Comparison of ENCODE assay signal across 8 cellular contexts in genomic region chr20:53643031-53643832, GRCh38. TPM values are rescaled to one million over a fixed set of nuclear protein-coding genes. Genes with fewer than 3 reads are reported as not detected.
A peak's percentile ranks its signal among the peaks of the same experiment; 100 is the strongest.
DNase-seq lines count a peak whose midpoint lies in the region; ATAC-seq and TF ChIP-seq lines count a peak whose summit lies in the region.

No MANE protein-coding gene starts in this region.

- peak overlapping the region; percentile 75 for H3K9ac ChIP-seq in Loucy (ENCODE audit: low read depth, low read length, poor library complexity, severe bottlenecking)
- peak overlapping the region; percentile 17 to 43 (median 41) for H3K9ac ChIP-seq in subcutaneous abdominal adipose tissue (ENCODE audit: low read length in 5 of 5)

- no peaks in the 10 kb centered on the region for H3K9me3 ChIP-seq in Loucy (ENCODE audit: insufficient read depth, low read depth, low read length)
- no peaks in the 10 kb centered on the region for H3K9me3 ChIP-seq in effector memory CD4-positive, alpha-beta T cell (ENCODE audit: control insufficient read depth, low read length)
- no peaks in the 10 kb centered on the region for H3K9me3 ChIP-seq in subcutaneous abdominal adipose tissue (ENCODE audit: control insufficient read depth in 5 of 5, low read length in 5 of 5)

- H3K4me3 ChIP-seq in Loucy (ENCODE audit: low read length, poor library complexity, severe bottlenecking) (peak overlapping the region; percentile 62), subcutaneous abdominal adipose tissue (ENCODE audit: low read depth in 1 of 5, low read length in 5 of 5) (peak overlapping the region; percentile 39 to 51 (median 45))
- peak overlapping the region; percentile 23 for H3K4me3 ChIP-seq in effector memory CD4-positive, alpha-beta T cell (ENCODE audit: insufficient read depth, low read depth, low read length, poor library complexity, severe bottlenecking)

- H3K27ac Mint-ChIP-seq in activated CD4-positive, alpha-beta T cell treated with anti-CD3 and anti-CD28 coated beads, Interleukin-2, amount 10 ng/mL, durations not matched to agents 24 days and 14 days = peak overlapping the region; percentile 98
- peak overlapping the region; percentile 15 to 96 (median 91) for H3K27ac Mint-ChIP-seq in naive B cell

- H3K36me3 Mint-ChIP-seq in activated CD4-positive, alpha-beta T cell treated with anti-CD3 and anti-CD28 coated beads, Interleukin-2, amount 10 ng/mL, durations not matched to agents 24 days and 14 days (ENCODE audit: low read depth) = peaks cover 2% of the 10 kb centered on the region
- H3K36me3 Mint-ChIP-seq in naive B cell = no peaks in the 10 kb centered on the region

- peaks cover 37% of the 10 kb centered on the region for H3K4me1 Mint-ChIP-seq in activated CD4-positive, alpha-beta T cell treated with anti-CD3 and anti-CD28 coated beads, Interleukin-2, amount 10 ng/mL, durations not matched to agents 24 days and 14 days
- H3K4me1 Mint-ChIP-seq in naive B cell = peaks cover 33 to 51% (median 36%) of the 10 kb centered on the region in 3 donors

- H3K4me3 Mint-ChIP-seq in activated CD4-positive, alpha-beta T cell treated with anti-CD3 and anti-CD28 coated beads, Interleukin-2, amount 10 ng/mL, durations not matched to agents 24 days and 14 days = peak overlapping the region; percentile 81
- H3K4me3 Mint-ChIP-seq in naive B cell = peak overlapping the region; percentile 68 to 90 (median 83)

- H3K4me1 ChIP-seq in Loucy (ENCODE audit: insufficient read depth, low read length, poor library complexity, severe bottlenecking) = peaks cover 68% of the 10 kb centered on the region
- H3K4me1 ChIP-seq in effector memory CD4-positive, alpha-beta T cell (ENCODE audit: control insufficient read depth, insufficient read depth, low read length, poor library complexity, severe bottlenecking) = peaks cover 12% of the 10 kb centered on the region
- peaks cover 2 to 22% (median 21%) of the 10 kb centered on the region in 5 donors for H3K4me1 ChIP-seq in subcutaneous abdominal adipose tissue (ENCODE audit: control insufficient read depth in 5 of 5, insufficient read depth in 5 of 5, low read length in 5 of 5)

- intact Hi-C loops in activated CD4-positive, alpha-beta T cell treated with anti-CD3 and anti-CD28 coated beads, Interleukin-2, amount 10 ng/mL, durations not matched to agents 24 days and 14 days (cut with micrococcal nuclease) = loop anchor here (1.0 to 5.0 kb wide), 10 partner anchors 9 to 304 kb away; no protein-coding TSS in a partner anchor

- H3K4me2 ChIP-seq in Loucy (ENCODE audit: low read depth, low read length, poor library complexity, severe bottlenecking) = peak overlapping the region; percentile 75

- TF ChIP-seq CTCF in Loucy (conservative IDR thresholded peaks at IDR 0.05; ENCODE audit: low read length) = no peak

- ATAC-seq in GM21737 (IDR thresholded peaks at IDR 0.05; ENCODE audit: unreplicated experiment) (peak; percentile 95), naive B cell (ENCODE audit: low read depth in 2 of 2) (peak; percentile 93 to 97)

- no peaks in the 10 kb centered on the region for H3K27me3 ChIP-seq in Loucy (ENCODE audit: insufficient read depth, low read length, poor library complexity, severe bottlenecking)
- H3K27me3 ChIP-seq in effector memory CD4-positive, alpha-beta T cell (replicated peaks; ENCODE audit: control insufficient read depth, insufficient read depth, low read length, poor library complexity, severe bottlenecking) = no peaks in the 10 kb centered on the region
- no peaks in the 10 kb centered on the region for H3K27me3 ChIP-seq in subcutaneous abdominal adipose tissue (ENCODE audit: control insufficient read depth in 5 of 5, insufficient read depth in 4 of 5, low read length in 5 of 5)

- peak overlapping the region; percentile 70 for H3K27ac ChIP-seq in effector memory CD4-positive, alpha-beta T cell (ENCODE audit: insufficient read depth, low read length, poor library complexity, severe bottlenecking)
- peak overlapping the region; percentile 79 for H3K27ac ChIP-seq in subcutaneous abdominal adipose tissue (ENCODE audit: low read depth, low read length)

- DNase-seq in EL (peak; percentile 82), naive B cell (peak; percentile 59), superior temporal gyrus (ENCODE audit: extremely low spot score) (no peak)
- DNase-seq in activated CD4-positive, alpha-beta T cell treated with anti-CD3 and anti-CD28 coated beads, Interleukin-2, amount 10 ng/mL, durations not matched to agents 24 days and 14 days = peak; percentile 91
- peak; percentile 42 to 55 (median 45) for DNase-seq in effector memory CD4-positive, alpha-beta T cell

- H3K9me2 ChIP-seq in Loucy (replicated peaks; ENCODE audit: low read depth, low read length) = no peaks in the 10 kb centered on the region

- H3K79me2 ChIP-seq in Loucy (ENCODE audit: insufficient read depth, low read length) = no peaks in the 10 kb centered on the region

- H3F3A ChIP-seq in Loucy (ENCODE audit: low read depth) = peaks cover 18% of the 10 kb centered on the region

- H3K27me3 Mint-ChIP-seq in activated CD4-positive, alpha-beta T cell treated with anti-CD3 and anti-CD28 coated beads, Interleukin-2, amount 10 ng/mL, durations not matched to agents 24 days and 14 days = no peaks in the 10 kb centered on the region
- no peaks in the 10 kb centered on the region for H3K27me3 Mint-ChIP-seq in naive B cell

- no peak overlapping the region for H2AFZ ChIP-seq in Loucy (ENCODE audit: low read length)

- H3K36me3 ChIP-seq in Loucy (ENCODE audit: insufficient read depth, low read length) (no peaks in the 10 kb centered on the region), subcutaneous abdominal adipose tissue (ENCODE audit: control insufficient read depth in 5 of 5, insufficient read depth in 5 of 5, low read length in 5 of 5) (no peaks in the 10 kb centered on the region)
- no peaks in the 10 kb centered on the region for H3K36me3 ChIP-seq in effector memory CD4-positive, alpha-beta T cell (ENCODE audit: control insufficient read depth, insufficient read depth, low read length)

- no peaks in the 10 kb centered on the region for H3K9me3 Mint-ChIP-seq in activated CD4-positive, alpha-beta T cell treated with anti-CD3 and anti-CD28 coated beads, Interleukin-2, amount 10 ng/mL, durations not matched to agents 24 days and 14 days
- H3K9me3 Mint-ChIP-seq in naive B cell = peaks cover 0 to 1% (median 0%) of the 10 kb centered on the region in 7 donors

- no peaks in the 10 kb centered on the region for H4K20me1 ChIP-seq in Loucy (ENCODE audit: insufficient read depth, low read length, poor library complexity, severe bottlenecking)

RNA-seq across cellular contexts. Expression of gene ZNF217, which starts 49.6 kb away (rescaled TPM):
- total RNA-seq in activated CD4-positive, alpha-beta T cell treated with anti-CD3 and anti-CD28 coated beads, Interleukin-2, amount 10 ng/mL, durations not matched to agents 24 days and 14 days = 58.0 and 60.9 TPM in 2 replicates
- 10 to 100 TPM in 5 of 6 donors, 1 to 10 TPM in 1; 8.8 to 31.0 (median 24.7) TPM for polyA plus RNA-seq in naive B cell (ENCODE audit: low read depth in 6 of 6)
